Comparison of ENCODE assay signal across 11 cellular contexts in genomic region chr4:9970399-9971011, GRCh38.
A peak's percentile ranks its signal among the peaks of the same experiment; 100 is the strongest.
DNase-seq lines count a peak whose midpoint lies in the region; ATAC-seq and TF ChIP-seq lines count a peak whose summit lies in the region.
"Had no signal": no experiment of that assay in that cellular context is flagged by ENCODE, and none has a peak within 500 bp of the region (broad histone marks: within the 10 kb centered on the region; RNA-seq: fewer than 3 reads in every experiment).

No MANE protein-coding gene starts in this region.

- TF ChIP-seq CTCF in GM06990 (IDR thresholded peaks at IDR 0.05; ENCODE audit: insufficient read depth, low read length, poor library complexity, severe bottlenecking) (no peak), RWPE1 (conservative IDR thresholded peaks at IDR 0.05; ENCODE audit: low read depth) (no peak)

- peak; percentile 64 for DNase-seq in GM06990 (ENCODE audit: extremely low read depth, insufficient read length)
- DNase-seq in NOMO-1 (lab: John Stamatoyannopoulos, UW; ENCODE audit: unreplicated experiment in 2 of 2): peak; percentile 40 to 61
- DNase-seq in NCI-H2227 treated with DMSO at 0.1 percent for 48 hours (lab: John Stamatoyannopoulos, UW): no peak
- DNase-seq in DMS79 (lab: John Stamatoyannopoulos, UW): no peak
- DNase-seq in RWPE1 (ENCODE audit: low spot score): no peak
- no peak for DNase-seq in midbrain (lab: John Stamatoyannopoulos, UW)
- DNase-seq: immature natural killer cell, NCI-H187 treated with DMSO at 0.1 percent for 48 hours, pancreas had no signal

- no peak overlapping the region; the same call in 1 of the 2 replicates for H3K4me3 ChIP-seq in GM06990 (replicated peaks; ENCODE audit: low read depth, low read length)
- H3K4me3 ChIP-seq: pancreas had no signal

- H3K36me3 ChIP-seq in GM06990 (ENCODE audit: control insufficient read depth, insufficient read depth, low read length): no peaks in the 10 kb centered on the region
- H3K36me3 ChIP-seq: pancreas had no signal

- no peak overlapping the region for H3K27ac ChIP-seq in RWPE1
- H3K27ac ChIP-seq: pancreas had no signal

- CTCF ChIA-PET in RWPE1 (lab: Yijun Ruan, JAX): no interaction called here

- no peaks in the 10 kb centered on the region for H3K27me3 ChIP-seq in GM06990 (replicated peaks; ENCODE audit: control insufficient read depth, insufficient read depth, low read length)

- peak; percentile 72 for ATAC-seq in GM19372 (IDR thresholded peaks at IDR 0.05; ENCODE audit: low read depth, unreplicated experiment)
- peak; percentile 75 for ATAC-seq in HG02973 (IDR thresholded peaks at IDR 0.05; ENCODE audit: unreplicated experiment)
- ATAC-seq: pancreas had no signal

- POLR2A ChIA-PET in RWPE1 (lab: Yijun Ruan, JAX; ENCODE audit: low non-redundant PET): no interaction called here

Comparison
In these comparisons a context has a peak if more than half of its experiments do, and no peak if none do; other contexts are left out.
1. DNase-seq: peak in GM06990 (single experiment) and NOMO-1 (2 of 2); none in NCI-H2227 treated with DMSO at 0.1 percent for 48 hours (single experiment), DMS79 (single experiment), RWPE1 (single experiment) and midbrain (single experiment).